ENCODE assay signal across 3 cellular contexts in the genomic region with DNA sequence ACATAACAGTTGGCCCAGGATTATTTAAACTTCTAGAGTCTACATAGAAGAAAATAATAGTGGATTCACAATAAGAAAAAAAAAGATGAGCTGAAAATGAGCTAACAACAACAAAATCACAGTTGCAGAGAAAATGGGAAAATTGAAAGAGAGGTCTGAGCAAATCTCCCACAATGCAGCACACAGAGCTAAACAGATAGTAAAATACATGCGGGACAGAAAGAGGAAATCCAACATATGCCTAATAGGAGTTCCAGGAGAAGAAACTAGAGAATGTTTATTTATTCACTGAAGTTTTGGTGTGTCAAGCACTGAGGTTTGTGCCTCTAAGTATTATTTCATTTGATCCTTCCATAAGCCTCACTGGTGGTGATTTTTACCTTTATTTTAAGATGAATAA.
"Had no signal": no experiment of that assay in that cellular context is flagged by ENCODE, and none has a peak within 500 bp of the region (broad histone marks: within the 10 kb centered on the region; RNA-seq: fewer than 3 reads in every experiment).

No MANE protein-coding gene starts in this region.

- H3K4me3 ChIP-seq: GM12878 had no signal

- DNase-seq: GDM1, GF-D8 had no signal
